ENCODE assay signal across 19 cellular contexts in the genomic region with DNA sequence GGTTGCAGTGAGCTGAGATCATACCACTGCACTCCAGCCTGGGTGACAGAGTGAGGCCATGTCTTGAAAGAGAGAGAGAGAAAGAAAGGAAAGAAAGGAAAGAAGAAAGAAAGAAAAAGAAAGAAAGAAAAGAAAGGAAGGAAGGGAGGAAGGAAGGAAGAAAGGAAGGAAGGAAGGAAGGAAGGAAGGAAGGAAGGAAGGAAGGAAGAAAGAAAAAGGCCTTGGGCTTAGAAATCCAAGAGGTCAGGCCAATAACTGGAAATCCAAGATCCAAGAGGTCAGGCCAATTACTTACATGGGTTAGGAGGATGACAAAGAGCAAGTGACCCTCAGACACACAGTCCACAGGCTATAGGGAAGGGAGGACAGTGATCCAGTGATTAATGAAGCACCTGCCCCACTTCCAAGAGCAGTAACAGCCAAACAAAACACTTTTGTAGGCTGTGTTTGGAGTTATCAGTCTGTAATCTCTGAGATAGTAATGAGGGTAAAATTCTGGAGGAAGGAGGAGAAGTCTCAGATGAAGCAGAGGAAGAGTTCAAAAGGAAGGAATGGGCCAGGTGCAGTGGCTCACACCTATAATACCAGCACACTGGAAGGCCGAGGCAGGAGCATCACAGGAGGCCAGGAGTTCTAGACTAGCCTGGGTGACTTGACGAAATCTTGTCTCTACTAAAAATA. TPM values are rescaled to one million over a fixed set of nuclear protein-coding genes. Genes with fewer than 3 reads are reported as not detected.
A peak's percentile ranks its signal among the peaks of the same experiment; 100 is the strongest.
DNase-seq lines count a peak whose midpoint lies in the region; ATAC-seq, FAIRE-seq and TF ChIP-seq lines count a peak whose summit lies in the region.
"Had no signal": no experiment of that assay in that cellular context is flagged by ENCODE, and none has a peak within 500 bp of the region (broad histone marks: within the 10 kb centered on the region; RNA-seq: fewer than 3 reads in every experiment).

No MANE protein-coding gene starts in this region.

- H3K9me1 ChIP-seq in K562 (ENCODE audit: control insufficient read depth, insufficient read depth, low read length): no peaks in the 10 kb centered on the region

- no peaks in the 10 kb centered on the region for H3K36me3 Mint-ChIP-seq in stimulated activated effector memory CD8-positive, alpha-beta T cell treated with anti-CD3 and anti-CD28 coated beads, Interleukin-12 subunit alpha, Interleukin-12 subunit beta, amount 100 ng/mL, for 72 hours
- H3K36me3 Mint-ChIP-seq: CD14-positive monocyte; CD8-positive, alpha-beta T cell had no signal

- 5% methylated on average over 2 of the region's 2 CpGs for WGBS in K562 (ENCODE audit: insufficient coverage, low coverage, missing lambda C conversion rate)
- WGBS in tibial nerve, 2 donors: 39 to 41% methylated on average over 2 of the region's 2 CpGs

- CTCF ChIA-PET in K562 (lab: Yijun Ruan, JAX; ENCODE audit: low intra/inter-chr PET ratio): no interaction called here

- H3K27me3 ChIP-seq in Peyer's patch (no peaks in the 10 kb centered on the region), K562 (ENCODE audit: control insufficient read depth in 2 of 2, insufficient read depth in 2 of 2, low read length in 2 of 2) (no peaks in the 10 kb centered on the region), tibial nerve (no peaks in the 10 kb centered on the region)

- TF ChIP-seq POLR2A in Peyer's patch (IDR thresholded peaks at IDR 0.05) (no peak), K562 (conservative IDR thresholded peaks at IDR 0.05) (no peak), tibial nerve (IDR thresholded peaks at IDR 0.05) (no peak)

- H3K4me2 ChIP-seq in K562 (ENCODE audit: insufficient read depth, low read length): no peak overlapping the region
- H3K4me2 ChIP-seq: A549, GM23338 had no signal

- no peak for ATAC-seq in K562
- peak; percentile 33 for ATAC-seq in left colon
- ATAC-seq in stimulated activated effector memory CD8-positive, alpha-beta T cell treated with anti-CD3 and anti-CD28 coated beads, Interleukin-12 subunit alpha, Interleukin-12 subunit beta, amount 100 ng/mL, for 72 hours: no peak
- ATAC-seq: A549; CD8-positive, alpha-beta T cell; GM23338 had no signal

- no peaks in the 10 kb centered on the region for H3K79me2 ChIP-seq in K562 (ENCODE audit: control insufficient read depth, insufficient read depth, low read length)

- TF ChIP-seq CTCF in Peyer's patch (IDR thresholded peaks at IDR 0.05) (no peak), K562 (IDR thresholded peaks at IDR 0.05 in 2 of 3, conservative IDR thresholded peaks at IDR 0.05 in 1 of 3; ENCODE audit: insufficient read depth in 2 of 3, low read depth in 1 of 3, low read length in 3 of 3) (no peak), foreskin fibroblast (IDR thresholded peaks at IDR 0.05; ENCODE audit: low read depth, low read length) (no peak), tibial nerve (IDR thresholded peaks at IDR 0.05) (no peak)

- TF ChIP-seq RAD21 in K562 (CRISPR knock-in tag; conservative IDR thresholded peaks at IDR 0.05 in 1 of 2, IDR thresholded peaks at IDR 0.05 in 1 of 2): no peak

- H3K9me3 Mint-ChIP-seq in stimulated activated effector memory CD8-positive, alpha-beta T cell treated with anti-CD3 and anti-CD28 coated beads, Interleukin-12 subunit alpha, Interleukin-12 subunit beta, amount 100 ng/mL, for 72 hours: no peaks in the 10 kb centered on the region
- H3K9me3 Mint-ChIP-seq: CD8-positive, alpha-beta T cell had no signal

- H3K9ac ChIP-seq in K562 (ENCODE audit: insufficient read depth in 1 of 2, low read depth in 2 of 2, low read length in 2 of 2): no peak overlapping the region

- no TSS peak for BruUV-seq in K562 (replicated peaks; lab: Mats Ljungman, UMichigan)

- H3K36me3 ChIP-seq in Peyer's patch (no peaks in the 10 kb centered on the region), K562 (ENCODE audit: control insufficient read depth, insufficient read depth, low read length) (no peaks in the 10 kb centered on the region), tibial nerve (no peaks in the 10 kb centered on the region)

- H3K4me1 ChIP-seq in Peyer's patch (peaks cover 0 to 15% (median 0%) of the 10 kb centered on the region in 4 donors), K562 (replicated peaks in 1 of 2; ENCODE audit: control insufficient read depth in 2 of 2, insufficient read depth in 2 of 2, low read length in 2 of 2) (peaks cover 0 to 6% of the 10 kb centered on the region in 2 experiments; a peak in 2 of 5 replicates), tibial nerve (no peaks in the 10 kb centered on the region)
- H3K4me1 ChIP-seq: A549 had no signal

- H3K27ac Mint-ChIP-seq in stimulated activated effector memory CD8-positive, alpha-beta T cell treated with anti-CD3 and anti-CD28 coated beads, Interleukin-12 subunit alpha, Interleukin-12 subunit beta, amount 100 ng/mL, for 72 hours: peak overlapping the region; percentile 13
- H3K27ac Mint-ChIP-seq: CD14-positive monocyte; CD8-positive, alpha-beta T cell; GM23338 had no signal

- no peak for DNase-seq in Peyer's patch
- no peak for DNase-seq in K562 (ENCODE audit: extremely low read depth in 1 of 4, low spot score in 3 of 4)
- DNase-seq in left colon: no peak
- no peak for DNase-seq in stimulated activated effector memory CD8-positive, alpha-beta T cell treated with anti-CD3 and anti-CD28 coated beads, Interleukin-12 subunit alpha, Interleukin-12 subunit beta, amount 100 ng/mL, for 72 hours (ENCODE audit: low spot score in 2 of 2)
- DNase-seq in foreskin fibroblast: no peak
- no peak for DNase-seq in NCI-H1436 (lab: John Stamatoyannopoulos, UW)
- DNase-seq in tibial nerve (ENCODE audit: low spot score in 2 of 2): no peak
- DNase-seq: CD8-positive, alpha-beta T cell; COR-L47; DMS153; DMS79 treated with DMSO at 0.1 percent for 48 hours; EL; H7 had no signal

- H3K27ac ChIP-seq in Peyer's patch (peak overlapping the region in 3 of 4 donors; percentile 8 to 76 (median 64)), K562 (ENCODE audit: extremely low read depth, low read depth, low read length) (no peak overlapping the region), tibial nerve (no peak overlapping the region)
- H3K27ac ChIP-seq: A549 had no signal

- no peaks in the 10 kb centered on the region for H3K4me1 Mint-ChIP-seq in stimulated activated effector memory CD8-positive, alpha-beta T cell treated with anti-CD3 and anti-CD28 coated beads, Interleukin-12 subunit alpha, Interleukin-12 subunit beta, amount 100 ng/mL, for 72 hours

- no peaks in the 10 kb centered on the region for H3K9me3 ChIP-seq in Peyer's patch
- peaks cover 2% of the 10 kb centered on the region; the same call in 1 of the 2 replicates for H3K9me3 ChIP-seq in K562 (replicated peaks; ENCODE audit: control insufficient read depth, insufficient read depth, low read depth, low read length)
- no peaks in the 10 kb centered on the region for H3K9me3 ChIP-seq in tibial nerve
- H3K9me3 ChIP-seq: A549 had no signal

- intact Hi-C loops in K562 (cut with micrococcal nuclease): loop anchor here (5.0 kb wide), 1 partner anchor 191 kb away; a partner anchor contains a TSS
- intact Hi-C loops in left colon (cut with DNase I, micrococcal nuclease): no loop called here

- no peak for FAIRE-seq in K562 (lab: Jason Lieb, UNC)
- FAIRE-seq: A549, D721Med, G401.6, GM12891 had no signal

- H3K4me3 Mint-ChIP-seq in stimulated activated effector memory CD8-positive, alpha-beta T cell treated with anti-CD3 and anti-CD28 coated beads, Interleukin-12 subunit alpha, Interleukin-12 subunit beta, amount 100 ng/mL, for 72 hours: no peak overlapping the region
- H3K4me3 Mint-ChIP-seq: CD14-positive monocyte; CD8-positive, alpha-beta T cell; GM23338 had no signal

- H3K4me3 ChIP-seq in Peyer's patch: no peak overlapping the region
- H3K4me3 ChIP-seq in K562: no peak overlapping the region
- H3K4me3 ChIP-seq in foreskin fibroblast (ENCODE audit: low read depth in 1 of 2, low read length in 2 of 2): no peak overlapping the region
- H3K4me3 ChIP-seq in tibial nerve: no peak overlapping the region
- H3K4me3 ChIP-seq: A549, GM23338 had no signal

- in situ Hi-C loops in K562 (cut with MboI): no loop called here

- H2AFZ ChIP-seq in K562 (ENCODE audit: low read depth, low read length): no peak overlapping the region
- H2AFZ ChIP-seq: GM23338 had no signal

- no peaks in the 10 kb centered on the region for H4K20me1 ChIP-seq in K562 (replicated peaks; ENCODE audit: control insufficient read depth, insufficient read depth, low read length)

- TF ChIP-seq EP300 in K562 (IDR thresholded peaks at IDR 0.05; ENCODE audit: low read length) (no peak), tibial nerve (IDR thresholded peaks at IDR 0.05) (no peak)

- POLR2A ChIA-PET in K562 (lab: Yijun Ruan, JAX): no interaction called here

RNA-seq across cellular contexts. Expression of a gene that starts 32.2 kb away (rescaled TPM):
- 10 to 100 TPM; 21.6 to 35.5 (median 29.8) TPM for total RNA-seq in Peyer's patch
- total RNA-seq in K562 (2011; cell fraction: chromatin; rRNA removed; ENCODE audit: low replicate concordance): 34.7 and 74.2 TPM in 2 replicates
- total RNA-seq in K562 (2011; cell fraction: nucleolus; rRNA removed): 23.0 and 28.9 TPM in 2 replicates
- 50.4 and 56.3 TPM in 2 replicates for total RNA-seq in K562 (2011; cell fraction: nucleoplasm; rRNA removed)
- 11.1 and 11.8 TPM in 2 replicates for total RNA-seq in K562 (2014; rRNA removed)
- total RNA-seq in K562 (2014; rRNA removed; fragmentation: Illumina TruSeq; extraction: Trizol): 19.5 and 22.6 TPM in 2 replicates
- 15.5 and 15.9 TPM in 2 replicates for total RNA-seq in K562 (2015; rRNA removed; fragmentation: Illumina TruSeq; extraction: Trizol)
- total RNA-seq in K562 (2021): 20.8 and 24.2 TPM in 2 replicates
- polyA plus RNA-seq in K562 (2011; rRNA removed): 24.2 and 30.4 TPM in 2 replicates
- 7.1 and 12.7 TPM in 2 replicates for polyA plus RNA-seq in K562 (2011; cell fraction: cytosol; rRNA removed)
- polyA plus RNA-seq in K562 (2011; cell fraction: nucleus; rRNA removed): 11.1 and 12.1 TPM in 2 replicates
- 10.4 and 11.5 TPM in 2 replicates for polyA plus RNA-seq in K562 (2012)
- polyA plus RNA-seq in K562 (2014; fragmentation: Illumina TruSeq; extraction: Trizol): 12.6 and 13.3 TPM in 2 replicates
- polyA plus RNA-seq in K562 (2014; fragmentation: Nextera tagmentation; extraction: Ambion mirVana): 1 to 10 TPM; 4.5 to 5.4 TPM
- 8.6 and 14.0 TPM in 2 replicates for polyA plus RNA-seq in K562 (2014; rRNA removed)
- 46.8 and 53.8 TPM in 2 replicates for polyA minus RNA-seq in K562 (2011; rRNA and poly(A)+ RNA removed)
- polyA minus RNA-seq in K562 (2011; cell fraction: cytosol; rRNA and poly(A)+ RNA removed): 15.4 and 16.2 TPM in 2 replicates
- polyA minus RNA-seq in K562 (2011; cell fraction: nucleus; rRNA and poly(A)+ RNA removed): 5.1 and 9.7 TPM in 2 replicates
- total RNA-seq in left colon: 10 to 100 TPM; 59.8 to 72.3 TPM
- 10 to 100 TPM; 25.5 to 45.2 (median 29.7) TPM for total RNA-seq in tibial nerve

RNA-seq across cellular contexts. Expression of a gene that starts 59.2 kb away (rescaled TPM):
- total RNA-seq in Peyer's patch (10 to 100 TPM; 12.6 to 15.4 (median 14.2) TPM), K562 (2014; rRNA removed) (6.4 and 9.3 TPM in 2 replicates), K562 (2014; rRNA removed; fragmentation: Illumina TruSeq; extraction: Trizol) (10.7 and 13.0 TPM in 2 replicates), K562 (2015; rRNA removed; fragmentation: Illumina TruSeq; extraction: Trizol) (12.3 and 12.8 TPM in 2 replicates), K562 (2021) (12.3 and 14.9 TPM in 2 replicates), left colon (10 to 100 TPM; 11.4 to 14.4 TPM), tibial nerve (10 to 100 TPM in 3 of 4 donors, 1 to 10 TPM in 1; 9.6 to 17.0 (median 13.1) TPM)
- 6.3 and 7.7 TPM in 2 replicates for total RNA-seq in K562 (2011; cell fraction: chromatin; rRNA removed; ENCODE audit: low replicate concordance)
- 5.7 and 5.8 TPM in 2 replicates for total RNA-seq in K562 (2011; cell fraction: nucleolus; rRNA removed)
- total RNA-seq in K562 (2011; cell fraction: nucleoplasm; rRNA removed): 6.9 and 10.2 TPM in 2 replicates
- polyA plus RNA-seq in K562 (2011; rRNA removed) (17.4 and 19.4 TPM in 2 replicates), K562 (2014; fragmentation: Illumina TruSeq; extraction: Trizol) (13.3 and 14.2 TPM in 2 replicates), K562 (2014; fragmentation: Nextera tagmentation; extraction: Ambion mirVana) (1 to 10 TPM; 5.3 to 9.1 TPM), K562 (2014; rRNA removed) (10.6 and 11.3 TPM in 2 replicates)
- polyA plus RNA-seq in K562 (2011; cell fraction: cytosol; rRNA removed): 10.6 and 13.1 TPM in 2 replicates
- polyA plus RNA-seq in K562 (2011; cell fraction: nucleus; rRNA removed): 9.0 and 10.6 TPM in 2 replicates
- polyA plus RNA-seq in K562 (2012): 7.4 and 8.9 TPM in 2 replicates
- polyA minus RNA-seq in K562 (2011; rRNA and poly(A)+ RNA removed): 13.4 and 15.5 TPM in 2 replicates
- 5.5 and 7.3 TPM in 2 replicates for polyA minus RNA-seq in K562 (2011; cell fraction: cytosol; rRNA and poly(A)+ RNA removed)
- 3.2 and 4.4 TPM in 2 replicates for polyA minus RNA-seq in K562 (2011; cell fraction: nucleus; rRNA and poly(A)+ RNA removed)

RNA-seq across cellular contexts. Expression of a gene that starts 59.2 kb away (rescaled TPM):
- total RNA-seq in Peyer's patch: 100 to 1,000 TPM in 2 of 4 donors, 10 to 100 TPM in 2; 40.4 to 162 (median 107) TPM
- 39.7 and 53.2 TPM in 2 replicates for total RNA-seq in K562 (2011; cell fraction: chromatin; rRNA removed; ENCODE audit: low replicate concordance)
- 48.2 and 50.4 TPM in 2 replicates for total RNA-seq in K562 (2011; cell fraction: nucleolus; rRNA removed)
- total RNA-seq in K562 (2011; cell fraction: nucleoplasm; rRNA removed): 64.0 and 71.5 TPM in 2 replicates
- total RNA-seq in K562 (2014; rRNA removed): 362 and 720 TPM in 2 replicates
- 459 and 470 TPM in 2 replicates for total RNA-seq in K562 (2014; rRNA removed; fragmentation: Illumina TruSeq; extraction: Trizol)
- total RNA-seq in K562 (2015; rRNA removed; fragmentation: Illumina TruSeq; extraction: Trizol): 382 and 426 TPM in 2 replicates
- 251 and 279 TPM in 2 replicates for total RNA-seq in K562 (2021)
- 278 and 436 TPM in 2 replicates for polyA plus RNA-seq in K562 (2011; rRNA removed)
- polyA plus RNA-seq in K562 (2011; cell fraction: cytosol; rRNA removed): 100 and 194 TPM in 2 replicates
- polyA plus RNA-seq in K562 (2011; cell fraction: nucleus; rRNA removed): 98.1 and 163 TPM in 2 replicates
- 167 and 532 TPM in 2 replicates for polyA plus RNA-seq in K562 (2012)
- 434 and 491 TPM in 2 replicates for polyA plus RNA-seq in K562 (2014; fragmentation: Illumina TruSeq; extraction: Trizol)
- polyA plus RNA-seq in K562 (2014; fragmentation: Nextera tagmentation; extraction: Ambion mirVana): 1,000 to 10,000 TPM; 1,478 to 1,905 TPM
- polyA plus RNA-seq in K562 (2014; rRNA removed): 1,067 and 1,341 TPM in 2 replicates
- 146 and 190 TPM in 2 replicates for polyA minus RNA-seq in K562 (2011; rRNA and poly(A)+ RNA removed)
- polyA minus RNA-seq in K562 (2011; cell fraction: cytosol; rRNA and poly(A)+ RNA removed): 15.1 and 31.7 TPM in 2 replicates
- polyA minus RNA-seq in K562 (2011; cell fraction: nucleus; rRNA and poly(A)+ RNA removed): 13.7 and 25.1 TPM in 2 replicates
- 100 to 1,000 TPM in 1 of 2 donors, 10 to 100 TPM in 1; 84.5 to 124 TPM for total RNA-seq in left colon
- 100 to 1,000 TPM; 156 to 262 (median 218) TPM for total RNA-seq in tibial nerve

Comparison
In these comparisons a context has a peak if more than half of its experiments do, and no peak if none do; other contexts are left out.
1. H3K27ac ChIP-seq: peak in Peyer's patch (3 of 4); none in K562 (single experiment) and tibial nerve (0 of 4).